Comparison of ENCODE assay signal across 8 cellular contexts in the genomic region with DNA sequence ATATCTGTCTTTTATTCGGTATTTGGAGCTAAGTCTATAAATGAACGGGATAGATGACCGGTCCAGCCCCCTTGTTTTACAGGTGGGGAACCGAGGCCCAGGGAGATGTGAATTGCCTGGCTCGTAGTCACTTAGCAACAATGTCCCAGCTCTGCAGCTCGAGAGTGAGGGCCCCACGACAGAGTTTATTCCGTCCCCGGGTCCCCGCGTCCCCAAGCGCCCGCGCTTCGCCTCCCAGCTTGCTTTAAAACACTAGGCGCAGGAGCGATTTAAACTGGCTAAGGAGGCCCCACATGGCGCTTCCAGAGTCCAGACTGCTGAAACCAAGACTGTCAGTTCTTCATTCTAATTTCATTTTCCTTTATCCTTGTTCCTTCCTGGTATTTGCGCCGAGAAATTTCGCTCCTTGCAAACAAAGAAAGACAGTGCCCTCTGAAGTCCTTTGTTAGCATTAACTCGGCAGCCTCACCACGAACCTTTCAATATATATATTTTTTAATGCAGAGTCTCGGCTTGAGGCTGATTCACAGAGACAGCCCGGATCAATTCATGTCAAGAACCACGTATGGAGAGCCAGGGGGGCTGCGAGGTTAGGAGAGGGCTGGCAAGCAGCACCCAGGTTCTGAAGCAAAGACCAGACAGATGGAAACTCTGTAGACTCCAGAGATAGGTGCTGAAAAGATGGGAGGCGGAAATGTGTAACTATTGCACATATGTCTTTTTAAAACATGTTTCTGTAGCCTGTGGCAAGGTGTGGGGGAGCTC. TPM values are rescaled to one million over a fixed set of nuclear protein-coding genes. Genes with fewer than 3 reads are reported as not detected.
DNase-seq lines count a peak whose midpoint lies in the region; ATAC-seq and TF ChIP-seq lines count a peak whose summit lies in the region.

No MANE protein-coding gene starts in this region.

- H3K27ac ChIP-seq in SJSA1: peak overlapping the region; percentile 91

- H3K9me3 ChIP-seq in Caco-2 (no peaks in the 10 kb centered on the region), SJSA1 (replicated peaks) (no peaks in the 10 kb centered on the region)

- H3K9me3 Mint-ChIP-seq in Caco-2 (ENCODE audit: unreplicated experiment): no peaks in the 10 kb centered on the region
- H3K9me3 Mint-ChIP-seq in central memory CD8-positive, alpha-beta T cell: no peaks in the 10 kb centered on the region

- H3K27ac Mint-ChIP-seq in Caco-2 (ENCODE audit: unreplicated experiment): peak overlapping the region; percentile 93
- H3K27ac Mint-ChIP-seq in central memory CD8-positive, alpha-beta T cell (ENCODE audit: low read depth): peak overlapping the region; percentile 54

- no peaks in the 10 kb centered on the region for H3K27me3 Mint-ChIP-seq in Caco-2 (ENCODE audit: insufficient read depth, unreplicated experiment)
- H3K27me3 Mint-ChIP-seq in central memory CD8-positive, alpha-beta T cell: no peaks in the 10 kb centered on the region

- H3K4me3 ChIP-seq in Caco-2 (ENCODE audit: low read depth, low read length) (peak overlapping the region; percentile 99), SJSA1 (peak overlapping the region; percentile 91)

- DNase-seq in Caco-2: peak; percentile 59 to 66
- peak; percentile 60 for DNase-seq in HT1080 (ENCODE audit: low read depth)
- peak; percentile 60 to 76 for DNase-seq in SJSA1 (ENCODE audit: low read depth in 1 of 2, low spot score in 2 of 2)
- peak in 1 of 2 donors; percentile 22 for DNase-seq in central memory CD8-positive, alpha-beta T cell (ENCODE audit: low spot score in 2 of 2)
- peak; percentile 85 for DNase-seq in kidney tubule cell (ENCODE audit: low spot score)
- peak; percentile 67 for DNase-seq in smooth muscle cell of the brain vasculature (ENCODE audit: low read depth, low spot score)

- peaks cover 25% of the 10 kb centered on the region for H3K4me1 Mint-ChIP-seq in Caco-2 (ENCODE audit: low read depth, unreplicated experiment)
- H3K4me1 Mint-ChIP-seq in central memory CD8-positive, alpha-beta T cell: peaks cover 51% of the 10 kb centered on the region

- POLR2A ChIA-PET in Caco-2 (lab: Charles Lee): interaction anchor here (0.5 to 1.6 kb wide), 3 partner anchors 8 to 304 kb away, joined by 3 to 5 read pairs (median 4); no protein-coding TSS in a partner anchor

- H3K36me3 Mint-ChIP-seq in Caco-2 (ENCODE audit: insufficient read depth, unreplicated experiment): peaks cover 50% of the 10 kb centered on the region
- peaks cover 16% of the 10 kb centered on the region for H3K36me3 Mint-ChIP-seq in central memory CD8-positive, alpha-beta T cell (ENCODE audit: insufficient read depth)

- H3K36me3 ChIP-seq in Caco-2 (ENCODE audit: control insufficient read depth, insufficient read depth, low read length) (no peaks in the 10 kb centered on the region), SJSA1 (peaks cover 14% of the 10 kb centered on the region)

- CTCF ChIA-PET in Caco-2 (lab: Charles Lee): interaction anchor here (0.6 to 0.7 kb wide), 3 partner anchors 23 to 655 kb away, joined by 3 to 5 read pairs (median 3); no protein-coding TSS in a partner anchor

- no peak for ATAC-seq in central memory CD8-positive, alpha-beta T cell (replicated peaks; ENCODE audit: extremely low read depth, poor library complexity, severe bottlenecking)
- ATAC-seq in GM18867 (IDR thresholded peaks at IDR 0.05; ENCODE audit: unreplicated experiment) (no peak), GM21619 (IDR thresholded peaks at IDR 0.05; ENCODE audit: unreplicated experiment) (no peak)

- H3K4me3 Mint-ChIP-seq in Caco-2 (ENCODE audit: unreplicated experiment): peak overlapping the region; percentile 93
- H3K4me3 Mint-ChIP-seq in central memory CD8-positive, alpha-beta T cell: peak overlapping the region; percentile 92

- intact Hi-C loops in Caco-2 (cut with micrococcal nuclease; ENCODE audit: unreplicated experiment): loop anchor here (1.0 to 5.0 kb wide), 9 partner anchors 47 to 607 kb away; no protein-coding TSS in a partner anchor

- H3K27me3 ChIP-seq in Caco-2 (replicated peaks; ENCODE audit: control insufficient read depth, insufficient read depth, low read length) (no peaks in the 10 kb centered on the region), SJSA1 (replicated peaks) (no peaks in the 10 kb centered on the region)

- H3K4me1 ChIP-seq in Caco-2 (peaks cover 27% of the 10 kb centered on the region), SJSA1 (replicated peaks) (peaks cover 54% of the 10 kb centered on the region)

- peak; percentile 35 to 46 for TF ChIP-seq CTCF in Caco-2 (IDR thresholded peaks at IDR 0.05; ENCODE audit: insufficient read depth in 1 of 2, low read depth in 1 of 2, low read length in 1 of 2, severe bottlenecking in 1 of 2, unreplicated experiment in 1 of 2)

- BruUV-seq in Caco-2 (replicated peaks; lab: Mats Ljungman, UMichigan): TSS peak; percentile 85

RNA-seq across cellular contexts. Expression of a gene that starts 1.4 kb away (rescaled TPM):
- 92.7 and 106 TPM in 2 replicates for total RNA-seq in Caco-2 (2022)
- total RNA-seq in HT1080 (2014; rRNA removed; shearing (Covaris generic)): 44.6 and 72.0 TPM in 2 replicates
- 28.5 and 34.4 TPM in 2 replicates for polyA plus RNA-seq in HT1080 (2015; cell fraction: cytosol; rRNA removed)
- 64.0 and 65.8 TPM in 2 replicates for polyA plus RNA-seq in HT1080 (2015; cell fraction: nucleus; rRNA removed)
- 31.3 and 34.0 TPM in 2 replicates for total RNA-seq in SJSA1 (2014; rRNA removed; shearing (Covaris generic))

RNA-seq across cellular contexts. Expression of a gene that starts 43.1 kb away (rescaled TPM):
- 217 and 230 TPM in 2 replicates for total RNA-seq in Caco-2 (2022)
- 180 and 185 TPM in 2 replicates for total RNA-seq in HT1080 (2014; rRNA removed; shearing (Covaris generic))
- 154 and 162 TPM in 2 replicates for polyA plus RNA-seq in HT1080 (2015; cell fraction: cytosol; rRNA removed)
- polyA plus RNA-seq in HT1080 (2015; cell fraction: nucleus; rRNA removed): 174 and 178 TPM in 2 replicates
- 301 and 394 TPM in 2 replicates for total RNA-seq in SJSA1 (2014; rRNA removed; shearing (Covaris generic))
